ENCODE assay signal across 8 cellular contexts in the genomic region with DNA sequence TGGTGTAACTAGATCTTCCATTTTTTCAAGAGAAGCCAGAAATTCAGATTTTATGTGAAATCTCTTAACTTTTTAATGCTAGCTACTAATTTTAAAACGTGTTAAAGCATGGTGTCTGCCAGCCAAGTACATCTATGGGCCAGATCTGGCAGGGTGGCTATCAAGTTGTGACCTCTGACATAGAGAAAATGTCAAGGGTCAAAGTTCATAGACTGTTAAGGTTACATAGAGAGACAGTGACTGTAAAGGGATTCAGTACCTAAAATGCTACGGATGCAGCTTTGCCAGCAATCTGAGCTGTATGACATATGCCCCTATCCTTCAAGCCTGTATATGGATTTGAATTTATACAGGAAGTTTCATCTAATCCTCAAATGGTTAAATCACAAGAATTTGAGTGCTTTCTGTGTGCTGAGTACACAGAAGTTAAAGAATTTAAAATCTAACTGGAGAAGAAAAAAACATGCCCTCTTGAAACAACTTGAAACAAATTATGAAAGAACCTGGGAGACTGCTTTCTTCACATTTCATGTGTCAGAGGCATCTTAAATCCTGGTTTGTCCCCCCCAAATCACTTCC. TPM values are rescaled to one million over a fixed set of nuclear protein-coding genes. Genes with fewer than 3 reads are reported as not detected.
A peak's percentile ranks its signal among the peaks of the same experiment; 100 is the strongest.
DNase-seq lines count a peak whose midpoint lies in the region; ATAC-seq, FAIRE-seq and TF ChIP-seq lines count a peak whose summit lies in the region.

No MANE protein-coding gene starts in this region.

- no peak for TF ChIP-seq RAD21 in K562 (CRISPR knock-in tag; conservative IDR thresholded peaks at IDR 0.05 in 1 of 2, IDR thresholded peaks at IDR 0.05 in 1 of 2)

- DNase-seq in heart right ventricle (no peak), cardiac septum (ENCODE audit: low spot score) (no peak), K562 (ENCODE audit: extremely low read depth in 1 of 4, low spot score in 3 of 4) (no peak), aorta (no peak), dermis blood vessel endothelial cell (no peak), DMS114 treated with DMSO at 0.1 percent for 48 hours (lab: John Stamatoyannopoulos, UW; ENCODE audit: unreplicated experiment) (no peak)

- TF ChIP-seq CTCF in heart right ventricle (IDR thresholded peaks at IDR 0.05) (no peak), K562 (IDR thresholded peaks at IDR 0.05 in 2 of 3, conservative IDR thresholded peaks at IDR 0.05 in 1 of 3; ENCODE audit: insufficient read depth in 2 of 3, low read depth in 1 of 3, low read length in 3 of 3) (no peak)

- CTCF ChIA-PET in K562 (lab: Yijun Ruan, JAX; ENCODE audit: low intra/inter-chr PET ratio): no interaction called here

- TF ChIP-seq POLR2A in K562 (conservative IDR thresholded peaks at IDR 0.05): no peak

- no peaks in the 10 kb centered on the region for H4K20me1 ChIP-seq in K562 (replicated peaks; ENCODE audit: control insufficient read depth, insufficient read depth, low read length)

- H3K4me1 ChIP-seq in heart right ventricle: peaks cover 14 to 45% (median 37%) of the 10 kb centered on the region in 9 donors
- peaks cover 0 to 14% of the 10 kb centered on the region in 2 experiments; a peak in 2 of 5 replicates for H3K4me1 ChIP-seq in K562 (replicated peaks in 1 of 2; ENCODE audit: control insufficient read depth in 2 of 2, insufficient read depth in 2 of 2, low read length in 2 of 2)
- peaks cover 12% of the 10 kb centered on the region for H3K4me1 ChIP-seq in mucosa of stomach (ENCODE audit: control insufficient read depth, insufficient read depth, low read length)
- H3K4me1 ChIP-seq in aorta (ENCODE audit: control insufficient read depth in 1 of 2, insufficient read depth in 2 of 2, low read length in 2 of 2): no peaks in the 10 kb centered on the region

- H3K36me3 ChIP-seq in heart right ventricle: peaks cover 0 to 4% (median 0%) of the 10 kb centered on the region in 9 donors
- H3K36me3 ChIP-seq in K562 (ENCODE audit: control insufficient read depth, insufficient read depth, low read length): no peaks in the 10 kb centered on the region
- H3K36me3 ChIP-seq in mucosa of stomach (ENCODE audit: control insufficient read depth, insufficient read depth, low read length): no peaks in the 10 kb centered on the region
- no peaks in the 10 kb centered on the region for H3K36me3 ChIP-seq in aorta (ENCODE audit: control insufficient read depth in 1 of 2, insufficient read depth in 2 of 2, low read length in 1 of 2)

- 26 to 38% methylated on average over 2 of the region's 2 CpGs for WGBS in heart right ventricle, 2 donors
- 37% methylated on average over 2 of the region's 2 CpGs for WGBS in K562 (ENCODE audit: insufficient coverage, low coverage, missing lambda C conversion rate)
- 39 to 51% methylated on average over 2 of the region's 2 CpGs for WGBS in aorta, 2 donors

- H3K27me3 ChIP-seq in heart right ventricle: no peaks in the 10 kb centered on the region
- H3K27me3 ChIP-seq in K562 (ENCODE audit: control insufficient read depth in 2 of 2, insufficient read depth in 2 of 2, low read length in 2 of 2): no peaks in the 10 kb centered on the region; a peak in 1 of 5 replicates
- H3K27me3 ChIP-seq in mucosa of stomach (ENCODE audit: control insufficient read depth, insufficient read depth, low read length): peaks cover 18% of the 10 kb centered on the region
- no peaks in the 10 kb centered on the region for H3K27me3 ChIP-seq in aorta (ENCODE audit: control insufficient read depth in 1 of 2, insufficient read depth in 2 of 2, low read length in 1 of 2)

- no TSS peak for BruUV-seq in K562 (replicated peaks; lab: Mats Ljungman, UMichigan)

- no peaks in the 10 kb centered on the region for H3K79me2 ChIP-seq in K562 (ENCODE audit: control insufficient read depth, insufficient read depth, low read length)

- FAIRE-seq in K562 (lab: Jason Lieb, UNC): no peak

- peak overlapping the region; percentile 96 to 100 (median 99) for H3K27ac ChIP-seq in heart right ventricle
- H3K27ac ChIP-seq in K562 (ENCODE audit: extremely low read depth, low read depth, low read length): no peak overlapping the region
- H3K27ac ChIP-seq in aorta (ENCODE audit: low read depth in 1 of 2, low read length in 2 of 2): no peak overlapping the region

- in situ Hi-C loops in K562 (cut with MboI): no loop called here

- intact Hi-C loops in heart right ventricle (cut with DNase I) (loop anchor here in 2 of 10 donors (2.0 to 10.0 kb wide), 2 partner anchors 16 to 62 kb away; no protein-coding TSS in a partner anchor), cardiac septum (cut with DNase I) (no loop called here), K562 (cut with micrococcal nuclease) (no loop called here), aorta (cut with DNase I) (no loop called here)

- peak overlapping the region; percentile 68; the same call in 1 of the 2 replicates for H3K4me2 ChIP-seq in K562 (ENCODE audit: insufficient read depth, low read length)

- no peak overlapping the region; the same call in 1 of the 2 replicates for H2AFZ ChIP-seq in K562 (ENCODE audit: low read depth, low read length)

- H3K9me3 ChIP-seq in heart right ventricle (peaks cover 0 to 5% (median 1%) of the 10 kb centered on the region in 11 donors), K562 (replicated peaks; ENCODE audit: control insufficient read depth, insufficient read depth, low read depth, low read length) (no peaks in the 10 kb centered on the region), mucosa of stomach (ENCODE audit: control insufficient read depth, low read length) (no peaks in the 10 kb centered on the region), aorta (ENCODE audit: control insufficient read depth, low read length) (no peaks in the 10 kb centered on the region)

- ATAC-seq in heart right ventricle (no peak), K562 (no peak), aorta (ENCODE audit: low FRiP score) (no peak), HG02885 (IDR thresholded peaks at IDR 0.05; ENCODE audit: poor library complexity, unreplicated experiment) (no peak)

- no peaks in the 10 kb centered on the region for H3K9me1 ChIP-seq in K562 (ENCODE audit: control insufficient read depth, insufficient read depth, low read length)

- H3K9ac ChIP-seq in K562 (ENCODE audit: insufficient read depth in 1 of 2, low read depth in 2 of 2, low read length in 2 of 2) (no peak overlapping the region), mucosa of stomach (ENCODE audit: low read length) (peak overlapping the region; percentile 76)

- POLR2A ChIA-PET in K562 (lab: Yijun Ruan, JAX): no interaction called here

- TF ChIP-seq EP300 in K562 (IDR thresholded peaks at IDR 0.05; ENCODE audit: low read length): no peak

- H3K4me3 ChIP-seq in heart right ventricle (peak overlapping the region; percentile 63 to 97 (median 87)), K562 (no peak overlapping the region), mucosa of stomach (ENCODE audit: low read length) (no peak overlapping the region), aorta (ENCODE audit: low read length in 2 of 2) (peak overlapping the region; percentile 73 to 79)

RNA-seq across cellular contexts. Expression of gene ARHGAP31, which starts 1.0 kb away (rescaled TPM):
- total RNA-seq in heart right ventricle: 10 to 100 TPM; 30.4 to 71.1 (median 37.2) TPM
- polyA plus RNA-seq in heart right ventricle: 10 to 100 TPM; 10.6 to 11.9 TPM
- total RNA-seq in cardiac septum: 35.7 TPM
- not detected in 2 replicates for total RNA-seq in K562 (2011; cell fraction: chromatin; rRNA removed; ENCODE audit: low replicate concordance)
- total RNA-seq in K562 (2011; cell fraction: nucleolus; rRNA removed): under 0.01 TPM in 1 of 2 replicates, not detected in the other
- not detected in 2 replicates for total RNA-seq in K562 (2011; cell fraction: nucleoplasm; rRNA removed)
- not detected in 2 replicates for total RNA-seq in K562 (2014; rRNA removed)
- 0.11 TPM in 1 of 2 replicates, not detected in the other for total RNA-seq in K562 (2014; rRNA removed; fragmentation: Illumina TruSeq; extraction: Trizol)
- total RNA-seq in K562 (2015; rRNA removed; fragmentation: Illumina TruSeq; extraction: Trizol): not detected in 2 replicates
- total RNA-seq in K562 (2021): 0.13 and 0.38 TPM in 2 replicates
- not detected in 2 replicates for polyA plus RNA-seq in K562 (2011; rRNA removed)
- polyA plus RNA-seq in K562 (2011; cell fraction: cytosol; rRNA removed): 0.01 TPM in 2 replicates
- not detected in 2 replicates for polyA plus RNA-seq in K562 (2011; cell fraction: nucleus; rRNA removed)
- 0.03 and 0.08 TPM in 2 replicates for polyA plus RNA-seq in K562 (2012)
- polyA plus RNA-seq in K562 (2014; fragmentation: Illumina TruSeq; extraction: Trizol): 0.01 TPM in 1 of 2 replicates, not detected in the other
- under 1 TPM; under 0.01 to 0.01 TPM for polyA plus RNA-seq in K562 (2014; fragmentation: Nextera tagmentation; extraction: Ambion mirVana)
- polyA plus RNA-seq in K562 (2014; rRNA removed): not detected in 2 replicates
- polyA minus RNA-seq in K562 (2011; rRNA and poly(A)+ RNA removed): 0.03 TPM in 1 of 2 replicates, not detected in the other
- not detected in 2 replicates for polyA minus RNA-seq in K562 (2011; cell fraction: cytosol; rRNA and poly(A)+ RNA removed)
- not detected in 2 replicates for polyA minus RNA-seq in K562 (2011; cell fraction: nucleus; rRNA and poly(A)+ RNA removed)
- 10 to 100 TPM; 29.1 to 65.0 TPM for total RNA-seq in aorta
- polyA plus RNA-seq in aorta: 1 to 10 TPM; 1.5 to 2.4 TPM
- 51.7 and 64.1 TPM in 2 replicates for total RNA-seq in dermis blood vessel endothelial cell

RNA-seq across cellular contexts. Expression of gene B4GALT4, which starts 52.5 kb away (rescaled TPM):
- total RNA-seq in heart right ventricle (10 to 100 TPM in 8 of 10 donors, 1 to 10 TPM in 2; 9.0 to 14.6 (median 11.6) TPM), cardiac septum (13.2 TPM), K562 (2014; rRNA removed) (8.2 and 14.0 TPM in 2 replicates), K562 (2014; rRNA removed; fragmentation: Illumina TruSeq; extraction: Trizol) (13.0 and 14.2 TPM in 2 replicates), K562 (2015; rRNA removed; fragmentation: Illumina TruSeq; extraction: Trizol) (11.2 and 12.8 TPM in 2 replicates), K562 (2021) (10.2 and 13.1 TPM in 2 replicates), aorta (10 to 100 TPM; 21.9 to 22.8 TPM), dermis blood vessel endothelial cell (4.2 and 9.0 TPM in 2 replicates)
- polyA plus RNA-seq in heart right ventricle (10 to 100 TPM in 1 of 2 donors, 1 to 10 TPM in 1; 9.5 to 23.2 TPM), K562 (2011; rRNA removed) (10.9 and 12.2 TPM in 2 replicates), K562 (2014; fragmentation: Illumina TruSeq; extraction: Trizol) (8.8 and 10.1 TPM in 2 replicates), K562 (2014; fragmentation: Nextera tagmentation; extraction: Ambion mirVana) (10 to 100 TPM; 14.9 to 17.8 TPM), K562 (2014; rRNA removed) (11.7 and 12.5 TPM in 2 replicates), aorta (10 to 100 TPM; 16.3 to 23.5 TPM)
- 10.1 and 22.7 TPM in 2 replicates for total RNA-seq in K562 (2011; cell fraction: chromatin; rRNA removed; ENCODE audit: low replicate concordance)
- total RNA-seq in K562 (2011; cell fraction: nucleolus; rRNA removed): 9.2 and 9.8 TPM in 2 replicates
- total RNA-seq in K562 (2011; cell fraction: nucleoplasm; rRNA removed): 15.0 and 23.0 TPM in 2 replicates
- 2.1 and 6.4 TPM in 2 replicates for polyA plus RNA-seq in K562 (2011; cell fraction: cytosol; rRNA removed)
- polyA plus RNA-seq in K562 (2011; cell fraction: nucleus; rRNA removed): 6.1 and 9.6 TPM in 2 replicates
- polyA plus RNA-seq in K562 (2012): 8.4 and 8.7 TPM in 2 replicates
- polyA minus RNA-seq in K562 (2011; rRNA and poly(A)+ RNA removed): 12.7 and 14.2 TPM in 2 replicates
- polyA minus RNA-seq in K562 (2011; cell fraction: cytosol; rRNA and poly(A)+ RNA removed): 5.4 and 10.1 TPM in 2 replicates
- 6.3 and 11.2 TPM in 2 replicates for polyA minus RNA-seq in K562 (2011; cell fraction: nucleus; rRNA and poly(A)+ RNA removed)

Comparison
In these comparisons a context has a peak if more than half of its experiments do, and no peak if none do; other contexts are left out.
1. H3K27ac ChIP-seq: peak in heart right ventricle (10 of 10); none in K562 (single experiment) and aorta (0 of 2).
2. H3K4me3 ChIP-seq: peak in heart right ventricle (10 of 10) and aorta (2 of 2); none in K562 (single experiment) and mucosa of stomach (single experiment).
3. RNA of gene ARHGAP31, which starts 1.0 kb away (total RNA-seq): 29.1 to 65.0 TPM in aorta, 51.7 to 64.1 TPM in dermis blood vessel endothelial cell, 30.4 to 71.1 TPM in heart right ventricle and 35.7 TPM in cardiac septum (single experiment); under 0.01 to 0.38 TPM in K562; every median in the first group is over 10 times any median in the second.